In genomic region chr9:10094563-10094962, GRCh38 we compare ENCODE assay signal across 26 cellular contexts.
"Had no signal": no experiment of that assay in that cellular context is flagged by ENCODE, and none has a peak within 500 bp of the region (broad histone marks: within the 10 kb centered on the region; RNA-seq: fewer than 3 reads in every experiment).

No MANE protein-coding gene starts in this region.

- H3K9me3 ChIP-seq: stomach, suprapubic skin, testis, thoracic aorta, thyroid gland, tibial artery, tibial nerve, transverse colon, upper lobe of left lung, upper lobe of right lung, uterus, vagina had no signal

- H3K36me3 ChIP-seq: stomach, suprapubic skin, thoracic aorta, thyroid gland, tibial artery, tibial nerve, transverse colon, upper lobe of left lung, upper lobe of right lung, uterus, vagina had no signal

- H3K27me3 ChIP-seq: stomach, suprapubic skin, testis, thyroid gland, tibial artery, tibial nerve, transverse colon, upper lobe of left lung, upper lobe of right lung, uterus, vagina had no signal

- H3K27ac ChIP-seq: stomach, suprapubic skin, testis, thoracic aorta, thyroid gland, tibial artery, tibial nerve, transverse colon, upper lobe of left lung, upper lobe of right lung, uterus, vagina had no signal

- ATAC-seq: stimulated activated effector memory CD8-positive, alpha-beta T cell treated with anti-CD3 and anti-CD28 coated beads, Interleukin-12 subunit alpha, Interleukin-12 subunit beta, amount 100 ng/mL, for 72 hours; stimulated activated memory B cell treated with anti-CD40 and anti-IgM and Interleukin-4, amounts not matched to agents 10 μg/mL and 1 μg/mL and 100 μg/mL, for 72 hours; stimulated activated naive B cell treated with anti-CD40 and anti-IgM and Interleukin-4, amounts not matched to agents 10 μg/mL and 1 μg/mL and 100 μg/mL, for 72 hours; stimulated activated naive CD8-positive, alpha-beta T cell treated with anti-CD3 and anti-CD28 coated beads, Interleukin-15, amount 100 ng/mL, for 72 hours; stimulated activated naive CD8-positive, alpha-beta T cell treated with anti-CD3 and anti-CD28 coated beads, Interleukin-15, Interleukin-2, amounts not matched to agents 100 U/mL and 50 U/mL, for 24 hours; upper lobe of right lung had no signal

- H3K4me3 ChIP-seq: stomach, suprapubic skin, testis, thoracic aorta, thyroid gland, tibial artery, tibial nerve, transverse colon, upper lobe of left lung, upper lobe of right lung, uterus, vagina had no signal

- DNase-seq: stimulated activated CD4-positive, alpha-beta T cell treated with anti-CD3 and anti-CD28 coated beads, Interleukin-2, amount 100 ng/mL, for 48 hours; stimulated activated CD4-positive, alpha-beta T cell treated with anti-CD3 and anti-CD28 coated beads, Interleukin-4, amount 100 ng/mL, for 1 hour; stimulated activated CD4-positive, alpha-beta T cell treated with anti-CD3 and anti-CD28 coated beads, Interleukin-4, amount 100 ng/mL, for 24 hours; stimulated activated CD4-positive, alpha-beta T cell treated with anti-CD3 and anti-CD28 coated beads, Interleukin-4, amount 100 ng/mL, for 4 hours; stimulated activated CD8-positive, alpha-beta memory T cell treated with anti-CD3 and anti-CD28 coated beads, Interleukin-4, amount 100 ng/mL, for 48 hours; stimulated activated naive B cell treated with anti-CD40 and anti-IgM and Interleukin-4, amounts not matched to agents 10 μg/mL and 1 μg/mL and 100 μg/mL, for 72 hours; stimulated activated naive CD4-positive, alpha-beta T cell; stimulated activated naive CD4-positive, alpha-beta T cell treated with Interleukin-2 at 50 U/mL for 16 hours; stimulated activated naive CD8-positive, alpha-beta T cell treated with anti-CD3 and anti-CD28 coated beads, Interleukin-15, amount 100 ng/mL, for 72 hours; stimulated activated naive CD8-positive, alpha-beta T cell treated with anti-CD3 and anti-CD28 coated beads, Interleukin-15, Interleukin-2, amounts not matched to agents 100 U/mL and 50 U/mL, for 24 hours; stomach; substantia nigra; testis; thyroid gland; tibial artery; transverse colon; trophoblast cell; upper lobe of left lung; upper lobe of right lung; uterus had no signal
